9 cellular contexts compared by ENCODE assay signal in the genomic region with DNA sequence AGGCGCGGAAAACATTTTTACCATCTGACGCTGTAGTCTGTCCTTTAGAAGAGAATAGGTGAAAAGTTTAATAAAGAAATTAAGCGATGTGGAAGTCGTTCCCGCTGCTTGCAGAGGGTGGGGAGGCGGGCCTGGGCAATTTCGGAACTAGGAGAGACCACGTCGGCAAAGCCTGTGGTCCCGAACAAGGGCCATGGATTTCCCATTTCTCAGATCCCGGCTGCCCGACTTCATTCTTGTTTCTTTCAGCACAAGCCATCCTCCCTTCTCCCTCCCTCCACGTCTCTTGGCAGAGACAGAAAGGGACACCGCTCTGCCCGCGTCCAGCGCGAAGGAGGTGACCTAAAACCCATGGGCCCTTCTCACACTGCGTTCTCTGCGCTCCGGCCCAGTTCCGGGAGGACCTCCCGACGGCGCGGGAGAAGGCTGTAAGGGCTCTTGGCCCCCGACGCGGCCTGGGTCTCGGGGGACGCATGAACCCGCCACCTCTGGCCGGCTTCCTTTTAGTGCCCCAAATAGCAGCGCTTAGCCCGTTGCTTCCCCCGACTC. TPM values are rescaled to one million over a fixed set of nuclear protein-coding genes. Genes with fewer than 3 reads are reported as not detected.
DNase-seq lines count a peak whose midpoint lies in the region; ATAC-seq, FAIRE-seq and TF ChIP-seq lines count a peak whose summit lies in the region.
"Had no signal": no experiment of that assay in that cellular context is flagged by ENCODE, and none has a peak within 500 bp of the region (broad histone marks: within the 10 kb centered on the region; RNA-seq: fewer than 3 reads in every experiment).

No MANE protein-coding gene starts in this region.

- no TSS peak for BruUV-seq in GM12878 (replicated peaks; lab: Mats Ljungman, UMichigan)

- H3K79me2 ChIP-seq in GM12878 (ENCODE audit: control insufficient read depth, insufficient read depth, low read length), result peaks cover 12% of the 10 kb centered on the region

- H4K20me1 ChIP-seq in GM12878 (ENCODE audit: control insufficient read depth, insufficient read depth), result no peaks in the 10 kb centered on the region

- H3K27ac ChIP-seq in GM12878 (ENCODE audit: control insufficient read depth, insufficient read depth) (no peak overlapping the region), subcutaneous abdominal adipose tissue (ENCODE audit: low read depth, low read length) (no peak overlapping the region)

- no peaks in the 10 kb centered on the region; the same call in 2 of the 3 replicates for H3K9me3 ChIP-seq in GM12878 (replicated peaks; ENCODE audit: control insufficient read depth, insufficient read depth, low read length)
- no peaks in the 10 kb centered on the region for H3K9me3 ChIP-seq in subcutaneous abdominal adipose tissue (ENCODE audit: control insufficient read depth in 5 of 5, low read length in 5 of 5)

- no peak for TF ChIP-seq POLR2A in GM12878 (IDR thresholded peaks at IDR 0.05; ENCODE audit: low read depth, low read length)

- RAD21 ChIA-PET in GM12878 (lab: Charles Lee; ENCODE audit: unreplicated experiment), result interaction anchor here (0.7 to 2.2 kb wide), 2 partner anchors 76 to 99 kb away, joined by 3 to 11 read pairs; no protein-coding TSS in a partner anchor

- peaks cover 16% of the 10 kb centered on the region for H3K36me3 Mint-ChIP-seq in T-helper 1 cell treated with Interleukin-12 subunit alpha and Interleukin-12 subunit beta and Interleukin-4 antibody, amounts not matched to agents 30 μg/mL and 1 μg/mL, for 36 hours (ENCODE audit: low read depth)

- H3K9ac ChIP-seq in GM12878 (ENCODE audit: control insufficient read depth, insufficient read depth, low read length) (no peak overlapping the region), subcutaneous abdominal adipose tissue (ENCODE audit: low read length in 5 of 5) (peak overlapping the region in 3 of 5 donors; percentile 17 to 57 (median 30))

- ATAC-seq in GM12878, result no peak
- ATAC-seq in HG02884 (IDR thresholded peaks at IDR 0.05; ENCODE audit: unreplicated experiment), result no peak

- in situ Hi-C loops in GM12878 (cut with MboI), result loop anchor here (5.0 to 10.0 kb wide), 2 partner anchors 306 to 586 kb away; no protein-coding TSS in a partner anchor

- SMC1A ChIA-PET in GM12878 (lab: Charles Lee; ENCODE audit: uncharacterized antibody, unreplicated experiment), result interaction anchor here (1.6 kb wide), 1 partner anchor 305 kb away, joined by 5 read pairs; no protein-coding TSS in a partner anchor

- TF ChIP-seq EP300 in GM12878 (IDR thresholded peaks at IDR 0.05; ENCODE audit: borderline replicate concordance in 1 of 2, control insufficient read depth in 1 of 2, low read depth in 2 of 2, low read length in 2 of 2), result no peak

- no peak for FAIRE-seq in GM12878 (lab: Jason Lieb, UNC)

- H3K4me1 ChIP-seq in GM12878 (ENCODE audit: control insufficient read depth, insufficient read depth, low read length), result peaks cover 38% of the 10 kb centered on the region
- H3K4me1 ChIP-seq in subcutaneous abdominal adipose tissue (ENCODE audit: control insufficient read depth in 5 of 5, insufficient read depth in 5 of 5, low read length in 5 of 5), result peaks cover 3 to 64% (median 56%) of the 10 kb centered on the region in 5 donors

- TF ChIP-seq CTCF in GM12878 (IDR thresholded peaks at IDR 0.05 in 2 of 3, conservative IDR thresholded peaks at IDR 0.05 in 1 of 3; ENCODE audit: control insufficient read depth in 2 of 3, extremely low read depth in 1 of 3, insufficient read depth in 1 of 3, low read depth in 3 of 3, low read length in 3 of 3), result no peak

- H3K4me3 ChIP-seq in GM12878, result no peak overlapping the region
- peak overlapping the region; percentile 51 to 90 (median 64) for H3K4me3 ChIP-seq in subcutaneous abdominal adipose tissue (ENCODE audit: low read depth in 1 of 5, low read length in 5 of 5)

- H3K9me3 Mint-ChIP-seq in T-helper 1 cell treated with Interleukin-12 subunit alpha and Interleukin-12 subunit beta and Interleukin-4 antibody, amounts not matched to agents 30 μg/mL and 1 μg/mL, for 36 hours, result no peaks in the 10 kb centered on the region

- DNase-seq in T-helper 1 cell, result no peak
- no peak for DNase-seq in GM12878 (ENCODE audit: low read depth, low spot score)
- peak; percentile 59 for DNase-seq in islet precursor cell
- no peak for DNase-seq in NCI-H1092 treated with DMSO at 0.1 percent for 48 hours (lab: John Stamatoyannopoulos, UW)
- no peak for DNase-seq in NCI-H2171 (lab: John Stamatoyannopoulos, UW)
- DNase-seq: NCI-H1105 had no signal

- H3K4me1 Mint-ChIP-seq in T-helper 1 cell treated with Interleukin-12 subunit alpha and Interleukin-12 subunit beta and Interleukin-4 antibody, amounts not matched to agents 30 μg/mL and 1 μg/mL, for 36 hours (ENCODE audit: low read depth), result peaks cover 38% of the 10 kb centered on the region

- H3K4me2 ChIP-seq in GM12878 (ENCODE audit: control insufficient read depth, insufficient read depth), result peak overlapping the region; percentile 65

- H3K36me3 ChIP-seq in GM12878 (ENCODE audit: control insufficient read depth in 2 of 2, insufficient read depth in 2 of 2, low read length in 1 of 2) (no peaks in the 10 kb centered on the region), subcutaneous abdominal adipose tissue (ENCODE audit: control insufficient read depth in 5 of 5, insufficient read depth in 5 of 5, low read length in 5 of 5) (no peaks in the 10 kb centered on the region)

- peak overlapping the region; percentile 76 for H3K27ac Mint-ChIP-seq in T-helper 1 cell treated with Interleukin-12 subunit alpha and Interleukin-12 subunit beta and Interleukin-4 antibody, amounts not matched to agents 30 μg/mL and 1 μg/mL, for 36 hours

- no peak for TF ChIP-seq RAD21 in GM12878 (IDR thresholded peaks at IDR 0.05; ENCODE audit: insufficient read depth, low read depth, low read length)

- CTCF ChIA-PET in GM12878 (lab: Yijun Ruan, JAX), result interaction anchor here (1.6 to 2.2 kb wide), 3 partner anchors 76 to 583 kb away, joined by 4 to 16 read pairs (median 7); no protein-coding TSS in a partner anchor

- POLR2A ChIA-PET in GM12878 (lab: Charles Lee), result no interaction called here

- WGBS in GM12878 (ENCODE audit: insufficient coverage, insufficient replicate concordance, low lambda C conversion rate, missing lambda C conversion rate), result 6% methylated on average over 37 of the region's 37 CpGs

- H3K27me3 ChIP-seq in GM12878 (replicated peaks in 1 of 2; ENCODE audit: control insufficient read depth in 2 of 2, insufficient read depth in 2 of 2, low read length in 1 of 2) (peaks cover 8 to 38% of the 10 kb centered on the region in 2 experiments), subcutaneous abdominal adipose tissue (ENCODE audit: control insufficient read depth in 5 of 5, insufficient read depth in 4 of 5, low read length in 5 of 5) (peaks cover 0 to 8% (median 0%) of the 10 kb centered on the region in 5 donors)

- no peak overlapping the region for H2AFZ ChIP-seq in GM12878 (ENCODE audit: control insufficient read depth, low read depth, low read length)

- intact Hi-C loops in GM12878 (cut with micrococcal nuclease; ENCODE audit: unreplicated experiment), result loop anchor here (5.0 to 10.0 kb wide), 3 partner anchors 241 to 579 kb away; no protein-coding TSS in a partner anchor

- peak overlapping the region; percentile 87 for H3K4me3 Mint-ChIP-seq in T-helper 1 cell treated with Interleukin-12 subunit alpha and Interleukin-12 subunit beta and Interleukin-4 antibody, amounts not matched to agents 30 μg/mL and 1 μg/mL, for 36 hours

- H3K27me3 Mint-ChIP-seq in T-helper 1 cell treated with Interleukin-12 subunit alpha and Interleukin-12 subunit beta and Interleukin-4 antibody, amounts not matched to agents 30 μg/mL and 1 μg/mL, for 36 hours (ENCODE audit: low read depth), result peaks cover 62% of the 10 kb centered on the region

TF ChIP-seq in GM12878, 131 proteins besides CTCF, POLR2A, EP300 and RAD21:
- TF ChIP-seq EZH2 (IDR thresholded peaks at IDR 0.05; ENCODE audit: borderline replicate concordance, control insufficient read depth, low read depth, low read length) (0 out of 2 replicates have a peak, but pooled peaks have one; percentile 12), TCF3 (IDR thresholded peaks at IDR 0.05; ENCODE audit: borderline replicate concordance, insufficient read depth, low read depth, low read length) (no peak), ELK1 (IDR thresholded peaks at IDR 0.05; ENCODE audit: low read depth, low read length) (no peak), TARDBP (IDR thresholded peaks at IDR 0.05; ENCODE audit: borderline replicate concordance) (no peak)

RNA-seq across cellular contexts. Expression of gene BCL2L11, which starts 2.2 kb away (rescaled TPM):
- 23.2 and 32.3 TPM in 2 replicates for total RNA-seq in GM12878 (2013; cell fraction: nucleolus; rRNA removed)
- 0.60 and 1.0 TPM in 2 replicates for total RNA-seq in GM12878 (2014; rRNA removed)
- 0.88 and 1.2 TPM in 2 replicates for total RNA-seq in GM12878 (2014; rRNA removed; fragmentation: Illumina TruSeq; extraction: Trizol)
- total RNA-seq in GM12878 (2021), result 2.5 and 4.8 TPM in 2 replicates
- polyA plus RNA-seq in GM12878 (2011; ENCODE audit: low read depth), result 3.3 TPM
- 9.5 and 10.1 TPM in 2 replicates for polyA plus RNA-seq in GM12878 (2011; rRNA removed)
- polyA plus RNA-seq in GM12878 (2011; cell fraction: cytosol; rRNA removed), result 9.0 and 15.4 TPM in 2 replicates
- polyA plus RNA-seq in GM12878 (2011; cell fraction: nucleus; rRNA removed), result 20.8 and 25.6 TPM in 2 replicates
- 4.1 and 6.3 TPM in 2 replicates for polyA plus RNA-seq in GM12878 (2012)
- 3.3 and 3.6 TPM in 2 replicates for polyA plus RNA-seq in GM12878 (2014; fragmentation: Illumina TruSeq; extraction: Trizol)
- polyA plus RNA-seq in GM12878 (2014; fragmentation: Nextera tagmentation; extraction: Ambion mirVana), result under 1 TPM; 0.29 to 0.64 TPM
- 1.8 and 2.9 TPM in 2 replicates for polyA plus RNA-seq in GM12878 (2014; rRNA removed)
- polyA plus RNA-seq in GM12878 (2016; fragmentation: Nextera tagmentation; extraction: Ambion mirVana), result under 1 TPM; 0.63 to 0.90 TPM
- polyA minus RNA-seq in GM12878 (2011; rRNA and poly(A)+ RNA removed), result 11.8 and 11.9 TPM in 2 replicates
- 7.2 and 16.8 TPM in 2 replicates for polyA minus RNA-seq in GM12878 (2011; cell fraction: cytosol; rRNA and poly(A)+ RNA removed)
- polyA minus RNA-seq in GM12878 (2011; cell fraction: nucleus; rRNA and poly(A)+ RNA removed), result 22.4 and 45.4 TPM in 2 replicates
